1 cellular context compared by ENCODE assay signal in genomic region chr9:129198737-129199435, GRCh38.
TF ChIP-seq lines count a peak whose summit lies in the region.

No MANE protein-coding gene starts in this region.

TF ChIP-seq in GM23338, 12 proteins besides CTCF, POLR2A, EP300 and RAD21 (continued from another document):
- TF ChIP-seq, protein P1, sequence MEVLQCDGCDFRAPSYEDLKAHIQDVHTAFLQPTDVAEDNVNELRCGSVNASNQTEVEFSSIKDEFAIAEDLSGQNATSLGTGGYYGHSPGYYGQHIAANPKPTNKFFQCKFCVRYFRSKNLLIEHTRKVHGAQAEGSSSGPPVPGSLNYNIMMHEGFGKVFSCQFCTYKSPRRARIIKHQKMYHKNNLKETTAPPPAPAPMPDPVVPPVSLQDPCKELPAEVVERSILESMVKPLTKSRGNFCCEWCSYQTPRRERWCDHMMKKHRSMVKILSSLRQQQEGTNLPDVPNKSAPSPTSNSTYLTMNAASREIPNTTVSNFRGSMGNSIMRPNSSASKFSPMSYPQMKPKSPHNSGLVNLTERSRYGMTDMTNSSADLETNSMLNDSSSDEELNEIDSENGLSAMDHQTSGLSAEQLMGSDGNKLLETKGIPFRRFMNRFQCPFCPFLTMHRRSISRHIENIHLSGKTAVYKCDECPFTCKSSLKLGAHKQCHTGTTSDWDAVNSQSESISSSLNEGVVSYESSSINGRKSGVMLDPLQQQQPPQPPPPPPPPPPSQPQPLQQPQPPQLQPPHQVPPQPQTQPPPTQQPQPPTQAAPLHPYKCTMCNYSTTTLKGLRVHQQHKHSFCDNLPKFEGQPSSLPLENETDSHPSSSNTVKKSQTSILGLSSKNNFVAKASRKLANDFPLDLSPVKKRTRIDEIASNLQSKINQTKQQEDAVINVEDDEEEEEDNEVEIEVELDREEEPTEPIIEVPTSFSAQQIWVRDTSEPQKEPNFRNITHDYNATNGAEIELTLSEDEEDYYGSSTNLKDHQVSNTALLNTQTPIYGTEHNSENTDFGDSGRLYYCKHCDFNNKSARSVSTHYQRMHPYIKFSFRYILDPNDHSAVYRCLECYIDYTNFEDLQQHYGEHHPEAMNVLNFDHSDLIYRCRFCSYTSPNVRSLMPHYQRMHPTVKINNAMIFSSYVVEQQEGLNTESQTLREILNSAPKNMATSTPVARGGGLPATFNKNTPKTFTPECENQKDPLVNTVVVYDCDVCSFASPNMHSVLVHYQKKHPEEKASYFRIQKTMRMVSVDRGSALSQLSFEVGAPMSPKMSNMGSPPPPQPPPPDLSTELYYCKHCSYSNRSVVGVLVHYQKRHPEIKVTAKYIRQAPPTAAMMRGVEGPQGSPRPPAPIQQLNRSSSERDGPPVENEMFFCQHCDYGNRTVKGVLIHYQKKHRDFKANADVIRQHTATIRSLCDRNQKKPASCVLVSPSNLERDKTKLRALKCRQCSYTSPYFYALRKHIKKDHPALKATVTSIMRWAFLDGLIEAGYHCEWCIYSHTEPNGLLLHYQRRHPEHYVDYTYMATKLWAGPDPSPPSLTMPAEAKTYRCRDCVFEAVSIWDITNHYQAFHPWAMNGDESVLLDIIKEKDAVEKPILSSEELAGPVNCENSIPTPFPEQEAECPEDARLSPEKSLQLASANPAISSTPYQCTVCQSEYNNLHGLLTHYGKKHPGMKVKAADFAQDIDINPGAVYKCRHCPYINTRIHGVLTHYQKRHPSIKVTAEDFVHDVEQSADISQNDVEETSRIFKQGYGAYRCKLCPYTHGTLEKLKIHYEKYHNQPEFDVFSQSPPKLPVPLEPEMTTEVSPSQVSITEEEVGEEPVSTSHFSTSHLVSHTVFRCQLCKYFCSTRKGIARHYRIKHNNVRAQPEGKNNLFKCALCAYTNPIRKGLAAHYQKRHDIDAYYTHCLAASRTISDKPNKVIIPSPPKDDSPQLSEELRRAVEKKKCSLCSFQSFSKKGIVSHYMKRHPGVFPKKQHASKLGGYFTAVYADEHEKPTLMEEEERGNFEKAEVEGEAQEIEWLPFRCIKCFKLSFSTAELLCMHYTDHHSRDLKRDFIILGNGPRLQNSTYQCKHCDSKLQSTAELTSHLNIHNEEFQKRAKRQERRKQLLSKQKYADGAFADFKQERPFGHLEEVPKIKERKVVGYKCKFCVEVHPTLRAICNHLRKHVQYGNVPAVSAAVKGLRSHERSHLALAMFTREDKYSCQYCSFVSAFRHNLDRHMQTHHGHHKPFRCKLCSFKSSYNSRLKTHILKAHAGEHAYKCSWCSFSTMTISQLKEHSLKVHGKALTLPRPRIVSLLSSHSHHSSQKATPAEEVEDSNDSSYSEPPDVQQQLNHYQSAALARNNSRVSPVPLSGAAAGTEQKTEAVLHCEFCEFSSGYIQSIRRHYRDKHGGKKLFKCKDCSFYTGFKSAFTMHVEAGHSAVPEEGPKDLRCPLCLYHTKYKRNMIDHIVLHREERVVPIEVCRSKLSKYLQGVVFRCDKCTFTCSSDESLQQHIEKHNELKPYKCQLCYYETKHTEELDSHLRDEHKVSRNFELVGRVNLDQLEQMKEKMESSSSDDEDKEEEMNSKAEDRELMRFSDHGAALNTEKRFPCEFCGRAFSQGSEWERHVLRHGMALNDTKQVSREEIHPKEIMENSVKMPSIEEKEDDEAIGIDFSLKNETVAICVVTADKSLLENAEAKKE (CRISPR knock-in tag; IDR thresholded peaks at IDR 0.05), result no peak
- TF ChIP-seq, protein P2, sequence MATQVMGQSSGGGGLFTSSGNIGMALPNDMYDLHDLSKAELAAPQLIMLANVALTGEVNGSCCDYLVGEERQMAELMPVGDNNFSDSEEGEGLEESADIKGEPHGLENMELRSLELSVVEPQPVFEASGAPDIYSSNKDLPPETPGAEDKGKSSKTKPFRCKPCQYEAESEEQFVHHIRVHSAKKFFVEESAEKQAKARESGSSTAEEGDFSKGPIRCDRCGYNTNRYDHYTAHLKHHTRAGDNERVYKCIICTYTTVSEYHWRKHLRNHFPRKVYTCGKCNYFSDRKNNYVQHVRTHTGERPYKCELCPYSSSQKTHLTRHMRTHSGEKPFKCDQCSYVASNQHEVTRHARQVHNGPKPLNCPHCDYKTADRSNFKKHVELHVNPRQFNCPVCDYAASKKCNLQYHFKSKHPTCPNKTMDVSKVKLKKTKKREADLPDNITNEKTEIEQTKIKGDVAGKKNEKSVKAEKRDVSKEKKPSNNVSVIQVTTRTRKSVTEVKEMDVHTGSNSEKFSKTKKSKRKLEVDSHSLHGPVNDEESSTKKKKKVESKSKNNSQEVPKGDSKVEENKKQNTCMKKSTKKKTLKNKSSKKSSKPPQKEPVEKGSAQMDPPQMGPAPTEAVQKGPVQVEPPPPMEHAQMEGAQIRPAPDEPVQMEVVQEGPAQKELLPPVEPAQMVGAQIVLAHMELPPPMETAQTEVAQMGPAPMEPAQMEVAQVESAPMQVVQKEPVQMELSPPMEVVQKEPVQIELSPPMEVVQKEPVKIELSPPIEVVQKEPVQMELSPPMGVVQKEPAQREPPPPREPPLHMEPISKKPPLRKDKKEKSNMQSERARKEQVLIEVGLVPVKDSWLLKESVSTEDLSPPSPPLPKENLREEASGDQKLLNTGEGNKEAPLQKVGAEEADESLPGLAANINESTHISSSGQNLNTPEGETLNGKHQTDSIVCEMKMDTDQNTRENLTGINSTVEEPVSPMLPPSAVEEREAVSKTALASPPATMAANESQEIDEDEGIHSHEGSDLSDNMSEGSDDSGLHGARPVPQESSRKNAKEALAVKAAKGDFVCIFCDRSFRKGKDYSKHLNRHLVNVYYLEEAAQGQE (IDR thresholded peaks at IDR 0.05; ENCODE audit: unreplicated experiment), result no peak
- TF ChIP-seq POLR2AphosphoS5 (IDR thresholded peaks at IDR 0.05; ENCODE audit: low read depth), result no peak
TF ChIP-seq in GM23338: peak in this region for 0.
